Comparison of ENCODE assay signal across 1 cellular context in genomic region chr2:9799729-9800632, GRCh38.
TF ChIP-seq lines count a peak whose summit lies in the region.

No MANE protein-coding gene starts in this region.

TF ChIP-seq in WTC11, 78 proteins besides CTCF, POLR2A, EP300 and RAD21 (continued from another document):
- peak; percentile 49; the same call in 1 of the 2 replicates for TF ChIP-seq HMGXB4 (CRISPR knock-in tag; IDR thresholded peaks at IDR 0.05)
- no peak for TF ChIP-seq CBFB (CRISPR knock-in tag; IDR thresholded peaks at IDR 0.05; ENCODE audit: low read depth)
